ENCODE assay signal across 1 cellular context in the genomic region with DNA sequence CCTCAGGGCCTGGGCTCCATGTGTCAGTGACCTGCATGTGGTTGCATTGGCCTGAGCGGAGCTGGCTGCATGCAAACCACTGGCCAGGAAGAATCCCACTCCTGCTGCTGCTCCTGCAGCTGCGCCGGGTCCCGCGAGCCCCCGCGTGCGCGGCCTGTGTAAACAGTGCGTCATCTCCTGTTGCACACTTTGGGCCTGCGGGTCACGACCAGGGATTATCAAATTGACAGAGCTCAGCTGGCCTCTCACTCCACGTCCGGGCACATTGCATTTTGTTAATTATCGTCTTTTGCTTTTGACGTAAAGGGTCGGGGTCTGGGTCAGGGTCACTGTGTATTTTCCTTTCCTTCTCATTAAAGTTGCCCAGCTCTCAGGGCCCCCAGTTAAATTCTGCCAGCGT.
A peak's percentile ranks its signal among the peaks of the same experiment; 100 is the strongest.
TF ChIP-seq lines count a peak whose summit lies in the region.

No MANE protein-coding gene starts in this region.

TF ChIP-seq in HepG2, 621 proteins besides CTCF, POLR2A, EP300 and RAD21 (continued from another document and continues in another):
- TF ChIP-seq ZNF33B (CRISPR knock-in tag; IDR thresholded peaks at IDR 0.05): no peak
- peak; percentile 99 for TF ChIP-seq PITX1 (CRISPR knock-in tag; IDR thresholded peaks at IDR 0.05)
- peak; percentile 87 for TF ChIP-seq NR2C2 (CRISPR knock-in tag; IDR thresholded peaks at IDR 0.05; ENCODE audit: borderline replicate concordance)
- no peak for TF ChIP-seq TEAD3 (CRISPR knock-in tag; optimal IDR thresholded peaks at IDR 0.05; ENCODE audit: borderline replicate concordance)
- TF ChIP-seq RCOR2 (CRISPR knock-in tag; IDR thresholded peaks at IDR 0.05): 0 out of 2 replicates have a peak, but pooled peaks have one; percentile 18
- TF ChIP-seq, protein P1, sequence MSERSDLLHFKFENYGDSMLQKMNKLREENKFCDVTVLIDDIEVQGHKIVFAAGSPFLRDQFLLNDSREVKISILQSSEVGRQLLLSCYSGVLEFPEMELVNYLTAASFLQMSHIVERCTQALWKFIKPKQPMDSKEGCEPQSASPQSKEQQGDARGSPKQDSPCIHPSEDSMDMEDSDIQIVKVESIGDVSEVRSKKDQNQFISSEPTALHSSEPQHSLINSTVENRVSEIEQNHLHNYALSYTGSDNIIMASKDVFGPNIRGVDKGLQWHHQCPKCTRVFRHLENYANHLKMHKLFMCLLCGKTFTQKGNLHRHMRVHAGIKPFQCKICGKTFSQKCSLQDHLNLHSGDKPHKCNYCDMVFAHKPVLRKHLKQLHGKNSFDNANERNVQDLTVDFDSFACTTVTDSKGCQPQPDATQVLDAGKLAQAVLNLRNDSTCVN (CRISPR knock-in tag; IDR thresholded peaks at IDR 0.05; ENCODE audit: borderline replicate concordance): no peak
- TF ChIP-seq ATF7 (IDR thresholded peaks at IDR 0.05): no peak
- peak; percentile 94 for TF ChIP-seq ATF7 (CRISPR knock-in tag; IDR thresholded peaks at IDR 0.05)
- TF ChIP-seq THYN1 (CRISPR knock-in tag; IDR thresholded peaks at IDR 0.05; ENCODE audit: borderline replicate concordance, low read depth): no peak
- TF ChIP-seq, protein P2, sequence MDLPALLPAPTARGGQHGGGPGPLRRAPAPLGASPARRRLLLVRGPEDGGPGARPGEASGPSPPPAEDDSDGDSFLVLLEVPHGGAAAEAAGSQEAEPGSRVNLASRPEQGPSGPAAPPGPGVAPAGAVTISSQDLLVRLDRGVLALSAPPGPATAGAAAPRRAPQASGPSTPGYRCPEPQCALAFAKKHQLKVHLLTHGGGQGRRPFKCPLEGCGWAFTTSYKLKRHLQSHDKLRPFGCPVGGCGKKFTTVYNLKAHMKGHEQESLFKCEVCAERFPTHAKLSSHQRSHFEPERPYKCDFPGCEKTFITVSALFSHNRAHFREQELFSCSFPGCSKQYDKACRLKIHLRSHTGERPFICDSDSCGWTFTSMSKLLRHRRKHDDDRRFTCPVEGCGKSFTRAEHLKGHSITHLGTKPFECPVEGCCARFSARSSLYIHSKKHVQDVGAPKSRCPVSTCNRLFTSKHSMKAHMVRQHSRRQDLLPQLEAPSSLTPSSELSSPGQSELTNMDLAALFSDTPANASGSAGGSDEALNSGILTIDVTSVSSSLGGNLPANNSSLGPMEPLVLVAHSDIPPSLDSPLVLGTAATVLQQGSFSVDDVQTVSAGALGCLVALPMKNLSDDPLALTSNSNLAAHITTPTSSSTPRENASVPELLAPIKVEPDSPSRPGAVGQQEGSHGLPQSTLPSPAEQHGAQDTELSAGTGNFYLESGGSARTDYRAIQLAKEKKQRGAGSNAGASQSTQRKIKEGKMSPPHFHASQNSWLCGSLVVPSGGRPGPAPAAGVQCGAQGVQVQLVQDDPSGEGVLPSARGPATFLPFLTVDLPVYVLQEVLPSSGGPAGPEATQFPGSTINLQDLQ (CRISPR knock-in tag; IDR thresholded peaks at IDR 0.05): no peak
- TF ChIP-seq, protein P3, sequence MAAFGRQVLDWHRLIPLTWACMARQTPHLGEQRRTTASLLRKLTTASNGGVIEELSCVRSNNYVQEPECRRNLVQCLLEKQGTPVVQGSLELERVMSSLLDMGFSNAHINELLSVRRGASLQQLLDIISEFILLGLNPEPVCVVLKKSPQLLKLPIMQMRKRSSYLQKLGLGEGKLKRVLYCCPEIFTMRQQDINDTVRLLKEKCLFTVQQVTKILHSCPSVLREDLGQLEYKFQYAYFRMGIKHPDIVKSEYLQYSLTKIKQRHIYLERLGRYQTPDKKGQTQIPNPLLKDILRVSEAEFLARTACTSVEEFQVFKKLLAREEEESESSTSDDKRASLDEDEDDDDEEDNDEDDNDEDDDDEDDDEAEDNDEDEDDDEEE (CRISPR knock-in tag; IDR thresholded peaks at IDR 0.05): 0 out of 2 replicates have a peak, but pooled peaks have one; percentile 57
- TF ChIP-seq ZNF24 (IDR thresholded peaks at IDR 0.05): no peak
- no peak for TF ChIP-seq ZNF138 (CRISPR knock-in tag; IDR thresholded peaks at IDR 0.05; ENCODE audit: low read depth)
- TF ChIP-seq TBP (CRISPR knock-in tag; IDR thresholded peaks at IDR 0.05): no peak
- no peak for TF ChIP-seq ZNF253 (CRISPR knock-in tag; IDR thresholded peaks at IDR 0.05; ENCODE audit: borderline replicate concordance)
- TF ChIP-seq ZNF160 (CRISPR knock-in tag; IDR thresholded peaks at IDR 0.05): peak; percentile 49; the same call in 1 of the 2 replicates
- TF ChIP-seq SRF (IDR thresholded peaks at IDR 0.05; ENCODE audit: low read depth, low read length): no peak
- TF ChIP-seq, protein P4, sequence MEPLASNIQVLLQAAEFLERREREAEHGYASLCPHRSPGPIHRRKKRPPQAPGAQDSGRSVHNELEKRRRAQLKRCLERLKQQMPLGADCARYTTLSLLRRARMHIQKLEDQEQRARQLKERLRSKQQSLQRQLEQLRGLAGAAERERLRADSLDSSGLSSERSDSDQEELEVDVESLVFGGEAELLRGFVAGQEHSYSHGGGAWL (CRISPR knock-in tag; IDR thresholded peaks at IDR 0.05): peak; percentile 51; the same call in 1 of the 2 replicates
- TF ChIP-seq ZFY (CRISPR knock-in tag; IDR thresholded peaks at IDR 0.05): peak; percentile 50; the same call in 1 of the 2 replicates
- peak; percentile 75 for TF ChIP-seq NR2F2 (IDR thresholded peaks at IDR 0.05; ENCODE audit: borderline replicate concordance, low read depth)
- TF ChIP-seq KDM4B (CRISPR knock-in tag; IDR thresholded peaks at IDR 0.05): 0 out of 2 replicates have a peak, but pooled peaks have one; percentile 21
- no peak for TF ChIP-seq ZNF549 (CRISPR knock-in tag; IDR thresholded peaks at IDR 0.05)
- TF ChIP-seq FOXP1 (IDR thresholded peaks at IDR 0.05): no peak
- peak; percentile 65; the same call in 1 of the 2 replicates for TF ChIP-seq FOXP1 (CRISPR knock-in tag; IDR thresholded peaks at IDR 0.05)
- TF ChIP-seq TGIF2 (CRISPR knock-in tag; IDR thresholded peaks at IDR 0.05): peak; percentile 75; the same call in 1 of the 2 replicates
- TF ChIP-seq, protein P5, sequence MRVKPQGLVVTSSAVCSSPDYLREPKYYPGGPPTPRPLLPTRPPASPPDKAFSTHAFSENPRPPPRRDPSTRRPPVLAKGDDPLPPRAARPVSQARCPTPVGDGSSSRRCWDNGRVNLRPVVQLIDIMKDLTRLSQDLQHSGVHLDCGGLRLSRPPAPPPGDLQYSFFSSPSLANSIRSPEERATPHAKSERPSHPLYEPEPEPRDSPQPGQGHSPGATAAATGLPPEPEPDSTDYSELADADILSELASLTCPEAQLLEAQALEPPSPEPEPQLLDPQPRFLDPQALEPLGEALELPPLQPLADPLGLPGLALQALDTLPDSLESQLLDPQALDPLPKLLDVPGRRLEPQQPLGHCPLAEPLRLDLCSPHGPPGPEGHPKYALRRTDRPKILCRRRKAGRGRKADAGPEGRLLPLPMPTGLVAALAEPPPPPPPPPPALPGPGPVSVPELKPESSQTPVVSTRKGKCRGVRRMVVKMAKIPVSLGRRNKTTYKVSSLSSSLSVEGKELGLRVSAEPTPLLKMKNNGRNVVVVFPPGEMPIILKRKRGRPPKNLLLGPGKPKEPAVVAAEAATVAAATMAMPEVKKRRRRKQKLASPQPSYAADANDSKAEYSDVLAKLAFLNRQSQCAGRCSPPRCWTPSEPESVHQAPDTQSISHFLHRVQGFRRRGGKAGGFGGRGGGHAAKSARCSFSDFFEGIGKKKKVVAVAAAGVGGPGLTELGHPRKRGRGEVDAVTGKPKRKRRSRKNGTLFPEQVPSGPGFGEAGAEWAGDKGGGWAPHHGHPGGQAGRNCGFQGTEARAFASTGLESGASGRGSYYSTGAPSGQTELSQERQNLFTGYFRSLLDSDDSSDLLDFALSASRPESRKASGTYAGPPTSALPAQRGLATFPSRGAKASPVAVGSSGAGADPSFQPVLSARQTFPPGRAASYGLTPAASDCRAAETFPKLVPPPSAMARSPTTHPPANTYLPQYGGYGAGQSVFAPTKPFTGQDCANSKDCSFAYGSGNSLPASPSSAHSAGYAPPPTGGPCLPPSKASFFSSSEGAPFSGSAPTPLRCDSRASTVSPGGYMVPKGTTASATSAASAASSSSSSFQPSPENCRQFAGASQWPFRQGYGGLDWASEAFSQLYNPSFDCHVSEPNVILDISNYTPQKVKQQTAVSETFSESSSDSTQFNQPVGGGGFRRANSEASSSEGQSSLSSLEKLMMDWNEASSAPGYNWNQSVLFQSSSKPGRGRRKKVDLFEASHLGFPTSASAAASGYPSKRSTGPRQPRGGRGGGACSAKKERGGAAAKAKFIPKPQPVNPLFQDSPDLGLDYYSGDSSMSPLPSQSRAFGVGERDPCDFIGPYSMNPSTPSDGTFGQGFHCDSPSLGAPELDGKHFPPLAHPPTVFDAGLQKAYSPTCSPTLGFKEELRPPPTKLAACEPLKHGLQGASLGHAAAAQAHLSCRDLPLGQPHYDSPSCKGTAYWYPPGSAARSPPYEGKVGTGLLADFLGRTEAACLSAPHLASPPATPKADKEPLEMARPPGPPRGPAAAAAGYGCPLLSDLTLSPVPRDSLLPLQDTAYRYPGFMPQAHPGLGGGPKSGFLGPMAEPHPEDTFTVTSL (CRISPR knock-in tag; IDR thresholded peaks at IDR 0.05; ENCODE audit: borderline replicate concordance): peak; percentile 73; the same call in 1 of the 2 replicates
- TF ChIP-seq SUZ12 (IDR thresholded peaks at IDR 0.05; ENCODE audit: low read depth, low read length): no peak
- TF ChIP-seq, protein P6, sequence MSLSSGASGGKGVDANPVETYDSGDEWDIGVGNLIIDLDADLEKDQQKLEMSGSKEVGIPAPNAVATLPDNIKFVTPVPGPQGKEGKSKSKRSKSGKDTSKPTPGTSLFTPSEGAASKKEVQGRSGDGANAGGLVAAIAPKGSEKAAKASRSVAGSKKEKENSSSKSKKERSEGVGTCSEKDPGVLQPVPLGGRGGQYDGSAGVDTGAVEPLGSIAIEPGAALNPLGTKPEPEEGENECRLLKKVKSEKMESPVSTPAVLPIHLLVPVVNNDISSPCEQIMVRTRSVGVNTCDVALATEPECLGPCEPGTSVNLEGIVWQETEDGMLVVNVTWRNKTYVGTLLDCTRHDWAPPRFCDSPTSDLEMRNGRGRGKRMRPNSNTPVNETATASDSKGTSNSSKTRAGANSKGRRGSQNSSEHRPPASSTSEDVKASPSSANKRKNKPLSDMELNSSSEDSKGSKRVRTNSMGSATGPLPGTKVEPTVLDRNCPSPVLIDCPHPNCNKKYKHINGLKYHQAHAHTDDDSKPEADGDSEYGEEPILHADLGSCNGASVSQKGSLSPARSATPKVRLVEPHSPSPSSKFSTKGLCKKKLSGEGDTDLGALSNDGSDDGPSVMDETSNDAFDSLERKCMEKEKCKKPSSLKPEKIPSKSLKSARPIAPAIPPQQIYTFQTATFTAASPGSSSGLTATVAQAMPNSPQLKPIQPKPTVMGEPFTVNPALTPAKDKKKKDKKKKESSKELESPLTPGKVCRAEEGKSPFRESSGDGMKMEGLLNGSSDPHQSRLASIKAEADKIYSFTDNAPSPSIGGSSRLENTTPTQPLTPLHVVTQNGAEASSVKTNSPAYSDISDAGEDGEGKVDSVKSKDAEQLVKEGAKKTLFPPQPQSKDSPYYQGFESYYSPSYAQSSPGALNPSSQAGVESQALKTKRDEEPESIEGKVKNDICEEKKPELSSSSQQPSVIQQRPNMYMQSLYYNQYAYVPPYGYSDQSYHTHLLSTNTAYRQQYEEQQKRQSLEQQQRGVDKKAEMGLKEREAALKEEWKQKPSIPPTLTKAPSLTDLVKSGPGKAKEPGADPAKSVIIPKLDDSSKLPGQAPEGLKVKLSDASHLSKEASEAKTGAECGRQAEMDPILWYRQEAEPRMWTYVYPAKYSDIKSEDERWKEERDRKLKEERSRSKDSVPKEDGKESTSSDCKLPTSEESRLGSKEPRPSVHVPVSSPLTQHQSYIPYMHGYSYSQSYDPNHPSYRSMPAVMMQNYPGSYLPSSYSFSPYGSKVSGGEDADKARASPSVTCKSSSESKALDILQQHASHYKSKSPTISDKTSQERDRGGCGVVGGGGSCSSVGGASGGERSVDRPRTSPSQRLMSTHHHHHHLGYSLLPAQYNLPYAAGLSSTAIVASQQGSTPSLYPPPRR (CRISPR knock-in tag; IDR thresholded peaks at IDR 0.05; ENCODE audit: borderline replicate concordance): peak; percentile 73; the same call in 1 of the 2 replicates
- no peak for TF ChIP-seq TCF12 (IDR thresholded peaks at IDR 0.05)
- peak; percentile 69; the same call in 1 of the 2 replicates for TF ChIP-seq TCF12 (CRISPR knock-in tag; IDR thresholded peaks at IDR 0.05)
- TF ChIP-seq BCL6 (CRISPR knock-in tag; IDR thresholded peaks at IDR 0.05): peak; percentile 71
- no peak for TF ChIP-seq ZNF3 (CRISPR knock-in tag; IDR thresholded peaks at IDR 0.05)
- peak; percentile 81 for TF ChIP-seq PHF21A (CRISPR knock-in tag; IDR thresholded peaks at IDR 0.05)
- no peak for TF ChIP-seq PHB2 (IDR thresholded peaks at IDR 0.05; ENCODE audit: partially characterized antibody)
- peak; percentile 92 for TF ChIP-seq SALL1 (CRISPR knock-in tag; IDR thresholded peaks at IDR 0.05)
- TF ChIP-seq ZMYM3 (CRISPR knock-in tag; IDR thresholded peaks at IDR 0.05): peak; percentile 63; the same call in 1 of the 2 replicates
- TF ChIP-seq SMC3 (IDR thresholded peaks at IDR 0.05; ENCODE audit: low read length): no peak
- no peak for TF ChIP-seq DNMT3B (CRISPR knock-in tag; conservative IDR thresholded peaks at IDR 0.05)
- TF ChIP-seq ZBTB7A (CRISPR knock-in tag; IDR thresholded peaks at IDR 0.05): peak; percentile 76; the same call in 1 of the 2 replicates
- TF ChIP-seq RBFOX2 (IDR thresholded peaks at IDR 0.05; ENCODE audit: low read depth, low read length): 0 out of 2 replicates have a peak, but pooled peaks have one; percentile 40
- TF ChIP-seq SKI (IDR thresholded peaks at IDR 0.05; ENCODE audit: partially characterized antibody): peak; percentile 12
- TF ChIP-seq, protein P7, sequence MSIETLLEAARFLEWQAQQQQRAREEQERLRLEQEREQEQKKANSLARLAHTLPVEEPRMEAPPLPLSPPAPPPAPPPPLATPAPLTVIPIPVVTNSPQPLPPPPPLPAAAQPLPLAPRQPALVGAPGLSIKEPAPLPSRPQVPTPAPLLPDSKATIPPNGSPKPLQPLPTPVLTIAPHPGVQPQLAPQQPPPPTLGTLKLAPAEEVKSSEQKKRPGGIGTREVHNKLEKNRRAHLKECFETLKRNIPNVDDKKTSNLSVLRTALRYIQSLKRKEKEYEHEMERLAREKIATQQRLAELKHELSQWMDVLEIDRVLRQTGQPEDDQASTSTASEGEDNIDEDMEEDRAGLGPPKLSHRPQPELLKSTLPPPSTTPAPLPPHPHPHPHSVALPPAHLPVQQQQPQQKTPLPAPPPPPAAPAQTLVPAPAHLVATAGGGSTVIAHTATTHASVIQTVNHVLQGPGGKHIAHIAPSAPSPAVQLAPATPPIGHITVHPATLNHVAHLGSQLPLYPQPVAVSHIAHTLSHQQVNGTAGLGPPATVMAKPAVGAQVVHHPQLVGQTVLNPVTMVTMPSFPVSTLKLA (IDR thresholded peaks at IDR 0.05): 0 out of 2 replicates have a peak, but pooled peaks have one; percentile 20
- TF ChIP-seq, protein P8, sequence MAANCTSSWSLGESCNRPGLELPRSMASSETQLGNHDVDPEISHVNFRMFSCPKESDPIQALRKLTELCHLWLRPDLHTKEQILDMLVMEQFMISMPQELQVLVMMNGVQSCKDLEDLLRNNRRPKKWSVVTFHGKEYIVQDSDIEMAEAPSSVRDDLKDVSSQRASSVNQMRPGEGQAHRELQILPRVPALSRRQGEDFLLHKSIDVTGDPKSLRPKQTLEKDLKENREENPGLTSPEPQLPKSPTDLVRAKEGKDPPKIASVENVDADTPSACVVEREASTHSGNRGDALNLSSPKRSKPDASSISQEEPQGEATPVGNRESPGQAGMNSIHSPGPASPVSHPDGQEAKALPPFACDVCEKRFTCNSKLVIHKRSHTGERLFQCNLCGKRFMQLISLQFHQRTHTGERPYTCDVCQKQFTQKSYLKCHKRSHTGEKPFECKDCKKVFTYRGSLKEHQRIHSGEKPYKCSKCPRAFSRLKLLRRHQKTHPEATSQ (CRISPR knock-in tag; IDR thresholded peaks at IDR 0.05; ENCODE audit: borderline replicate concordance): no peak
- TF ChIP-seq MZF1 (CRISPR knock-in tag; IDR thresholded peaks at IDR 0.05; ENCODE audit: borderline replicate concordance): no peak
- TF ChIP-seq ZNF382 (CRISPR knock-in tag; IDR thresholded peaks at IDR 0.05; ENCODE audit: borderline replicate concordance): no peak
- TF ChIP-seq HNRNPH1 (optimal IDR thresholded peaks at IDR 0.05; ENCODE audit: low read depth, low read length): no peak
